ENCODE assay signal across 8 cellular contexts in the genomic region with DNA sequence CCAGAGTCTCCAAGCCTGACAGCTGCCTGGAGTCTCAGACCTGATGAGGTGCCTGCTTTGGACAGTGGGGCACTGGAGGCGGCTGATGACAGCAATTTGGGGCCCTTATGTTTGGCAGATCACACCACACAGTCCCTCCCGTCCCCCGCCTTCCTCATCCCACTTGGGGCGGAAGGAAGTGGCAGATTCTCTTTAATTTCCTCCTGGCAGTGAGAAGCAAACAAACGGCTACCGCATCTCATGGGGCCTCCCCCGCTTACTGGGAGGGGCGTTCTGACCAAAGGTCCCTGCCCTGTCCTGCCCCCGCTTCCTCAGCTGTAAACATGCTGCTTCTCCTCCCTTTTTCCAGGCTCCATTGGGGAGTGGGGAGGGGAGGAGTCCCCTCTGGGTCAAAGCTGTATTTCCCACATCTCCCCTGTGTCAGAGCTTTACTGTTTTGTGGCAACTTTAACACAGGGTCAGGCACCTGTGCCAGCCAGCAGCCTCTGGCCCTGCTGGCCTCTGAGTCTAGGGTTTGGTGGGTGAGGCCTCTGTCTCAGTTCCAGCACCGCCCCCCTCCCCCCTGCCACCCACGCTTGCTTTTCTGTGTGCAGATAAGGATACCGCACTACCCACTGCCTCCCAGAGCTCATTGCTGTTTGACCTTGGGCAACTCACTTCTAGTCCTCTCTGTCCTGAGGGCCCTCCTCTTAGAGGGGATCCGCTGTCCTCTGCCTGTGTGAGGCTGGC. TPM values are rescaled to one million over a fixed set of nuclear protein-coding genes. Genes with fewer than 3 reads are reported as not detected.
DNase-seq lines count a peak whose midpoint lies in the region; ATAC-seq and TF ChIP-seq lines count a peak whose summit lies in the region.

No MANE protein-coding gene starts in this region.

- TF ChIP-seq POLR2A in GM18526 (IDR thresholded peaks at IDR 0.05; ENCODE audit: extremely low read depth, insufficient read length): peak; percentile 17
- no peak for TF ChIP-seq POLR2A in suprapubic skin (IDR thresholded peaks at IDR 0.05)

- TF ChIP-seq EP300 in suprapubic skin (IDR thresholded peaks at IDR 0.05): no peak

- ATAC-seq in GM21423 (IDR thresholded peaks at IDR 0.05; ENCODE audit: unreplicated experiment) (no peak), HG02623 (IDR thresholded peaks at IDR 0.05; ENCODE audit: unreplicated experiment) (no peak)

- no peaks in the 10 kb centered on the region for H3K27me3 Mint-ChIP-seq in nephron progenitor cell (ENCODE audit: low read depth, poor library complexity)

- H3K9me3 ChIP-seq in suprapubic skin: no peaks in the 10 kb centered on the region

- H3K27ac Mint-ChIP-seq in nephron progenitor cell: peak overlapping the region; percentile 69

- H3K27me3 ChIP-seq in suprapubic skin: no peaks in the 10 kb centered on the region

- peak overlapping the region; percentile 73 for H3K27ac ChIP-seq in suprapubic skin

- peaks cover 67% of the 10 kb centered on the region for H3K4me1 Mint-ChIP-seq in nephron progenitor cell

- H3K4me1 ChIP-seq in suprapubic skin: peaks cover 59% of the 10 kb centered on the region

- H3K9me3 Mint-ChIP-seq in nephron progenitor cell: no peaks in the 10 kb centered on the region

- no peak for TF ChIP-seq CTCF in nephron progenitor cell (IDR thresholded peaks at IDR 0.05)
- no peak for TF ChIP-seq CTCF in suprapubic skin (IDR thresholded peaks at IDR 0.05)

- 44% methylated on average over 13 of the region's 13 CpGs for WGBS in suprapubic skin

- peak; percentile 42 to 64 for DNase-seq in activated CD4-positive, alpha-beta T cell treated with anti-CD3 and anti-CD28 coated beads for 24 hours (ENCODE audit: low read depth in 2 of 2)
- DNase-seq in dermis microvascular lymphatic vessel endothelial cell (ENCODE audit: low read depth in 2 of 2): peak; percentile 72 to 82
- peak; percentile 62 for DNase-seq in nephron progenitor cell
- DNase-seq in suprapubic skin (ENCODE audit: low spot score in 2 of 2): peak; percentile 82 to 87
- DNase-seq in islet precursor cell: no peak

- peaks cover 39% of the 10 kb centered on the region for H3K36me3 ChIP-seq in suprapubic skin

- H3K36me3 Mint-ChIP-seq in nephron progenitor cell (ENCODE audit: low read depth): peaks cover 22% of the 10 kb centered on the region

- peak overlapping the region; percentile 30 for H3K4me3 Mint-ChIP-seq in nephron progenitor cell

- no peak overlapping the region for H3K4me3 ChIP-seq in suprapubic skin

RNA-seq across cellular contexts. Expression of gene NFATC3, which starts 5.4 kb away (rescaled TPM):
- total RNA-seq in dermis microvascular lymphatic vessel endothelial cell (15.7 and 24.9 TPM in 2 replicates), suprapubic skin (10 to 100 TPM; 32.7 to 58.1 (median 36.9) TPM)

RNA-seq across cellular contexts. Expression of gene DUS2, which starts 56.7 kb away (rescaled TPM):
- total RNA-seq in dermis microvascular lymphatic vessel endothelial cell: 19.4 and 22.5 TPM in 2 replicates
- 10 to 100 TPM; 14.4 to 21.6 (median 15.5) TPM for total RNA-seq in suprapubic skin

RNA-seq across cellular contexts. Expression of gene DDX28, which starts 56.7 kb away (rescaled TPM):
- total RNA-seq in dermis microvascular lymphatic vessel endothelial cell: 14.5 and 27.6 TPM in 2 replicates
- total RNA-seq in suprapubic skin: 10 to 100 TPM in 2 of 4 donors, 1 to 10 TPM in 2; 9.0 to 22.5 (median 13.0) TPM
